9 cellular contexts compared by ENCODE assay signal in the genomic region with DNA sequence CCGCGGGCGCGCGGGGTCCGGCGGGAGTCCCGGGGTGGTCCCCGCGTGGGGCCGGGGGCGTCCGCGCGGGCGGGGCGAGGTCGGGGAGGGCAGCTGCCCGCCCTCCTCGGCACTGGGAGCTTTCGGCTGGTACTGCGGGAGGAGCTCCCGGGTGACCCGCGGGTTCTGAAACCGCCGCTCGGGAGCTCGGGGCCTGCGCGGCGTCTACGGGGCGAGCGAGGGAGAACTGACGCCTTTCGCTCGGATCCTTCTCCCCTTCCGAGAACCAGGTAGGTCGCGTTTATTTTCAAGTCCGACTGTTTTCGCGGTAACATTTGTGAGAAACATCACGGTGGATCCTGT. TPM values are rescaled to one million over a fixed set of nuclear protein-coding genes. Genes with fewer than 3 reads are reported as not detected.
A peak's percentile ranks its signal among the peaks of the same experiment; 100 is the strongest.
DNase-seq lines count a peak whose midpoint lies in the region; ATAC-seq and TF ChIP-seq lines count a peak whose summit lies in the region.
"Not testable (repeated sequence)": the region's sequence is repeated elsewhere in the genome, so short reads cannot be mapped to it uniquely, and the experiment has no call there.
"Had no signal": no experiment of that assay in that cellular context is flagged by ENCODE, and none has a peak within 500 bp of the region (broad histone marks: within the 10 kb centered on the region; RNA-seq: fewer than 3 reads in every experiment).

No MANE protein-coding gene starts in this region.

- not testable (repeated sequence) for H3K27me3 Mint-ChIP-seq in activated B cell treated with CpG ODN at 0.5 μM for 24 hours

- not testable (repeated sequence) for H3K4me1 ChIP-seq in lower lobe of right lung
- peaks cover 10% of the 10 kb centered on the region for H3K4me1 ChIP-seq in vagina

- H3K27ac ChIP-seq in HL-60 (replicated peaks); brain microvascular endothelial cell; lower lobe of right lung; vagina: not testable (repeated sequence)

- H3K9me3 Mint-ChIP-seq in activated B cell treated with CpG ODN at 0.5 μM for 24 hours, result not testable (repeated sequence)

- DNase-seq in HL-60 (ENCODE audit: low read depth in 1 of 2, low spot score in 1 of 2); activated B cell treated with CpG ODN at 0.5 μM for 24 hours; brain microvascular endothelial cell; fibroblast of villous mesenchyme (ENCODE audit: low read depth); lower lobe of right lung; retinal pigment epithelial cell (ENCODE audit: low read depth); vagina (ENCODE audit: extremely low spot score in 2 of 2): not testable (repeated sequence)

- peak; percentile 38 for ATAC-seq in GM18511 (IDR thresholded peaks at IDR 0.05; ENCODE audit: unreplicated experiment)
- ATAC-seq in activated B cell treated with CpG ODN at 0.5 μM for 24 hours (ENCODE audit: low read depth), result peak; percentile 42
- not testable (repeated sequence) for ATAC-seq in lower lobe of right lung

- not testable (repeated sequence) for H3K36me3 ChIP-seq in brain microvascular endothelial cell (replicated peaks); lower lobe of right lung; vagina

- H3K4me3 ChIP-seq in HL-60 (replicated peaks; ENCODE audit: insufficient read depth, low read length) (peak overlapping the region; percentile 33), brain microvascular endothelial cell (ENCODE audit: low read depth, low read length) (peak overlapping the region; percentile 40), fibroblast of villous mesenchyme (ENCODE audit: low read depth, low read length) (peak overlapping the region; percentile 50), lower lobe of right lung (peak overlapping the region; percentile 53), retinal pigment epithelial cell (ENCODE audit: low read length) (peak overlapping the region; percentile 46), vagina (peak overlapping the region; percentile 47 to 55)

- POLR2A ChIA-PET in activated B cell treated with CpG ODN at 0.5 μM for 24 hours (lab: Charles Lee), result interaction anchor here (0.5 to 2.1 kb wide), 7 partner anchors 30 to 626 kb away, joined by 3 to 9 read pairs (median 5); a partner anchor contains a TSS

- in situ Hi-C loops in brain microvascular endothelial cell (cut with HindIII; ENCODE audit: low pct_ligation_motif_present, low sequenced_read_pairs), result not testable (repeated sequence)

- not testable (repeated sequence) for TF ChIP-seq POLR2A in vagina (IDR thresholded peaks at IDR 0.05)

- peaks cover 11% of the 10 kb centered on the region for H3K4me1 Mint-ChIP-seq in activated B cell treated with CpG ODN at 0.5 μM for 24 hours

- H3K9me3 ChIP-seq in lower lobe of right lung, vagina: not testable (repeated sequence)

- H3K4me3 Mint-ChIP-seq in activated B cell treated with CpG ODN at 0.5 μM for 24 hours, result peak overlapping the region; percentile 72

- intact Hi-C loops in activated B cell treated with CpG ODN at 0.5 μM for 24 hours (cut with micrococcal nuclease), result loop anchor here (1.0 to 10.0 kb wide), 4 partner anchors 243 to 1293 kb away; a partner anchor contains a TSS
- intact Hi-C loops in lower lobe of right lung (cut with DNase I); vagina (cut with DNase I): not testable (repeated sequence)

- not testable (repeated sequence) for TF ChIP-seq CTCF in HL-60 (IDR thresholded peaks at IDR 0.05; ENCODE audit: insufficient read depth, low read length); activated B cell treated with CpG ODN at 0.5 μM for 24 hours (IDR thresholded peaks at IDR 0.05); brain microvascular endothelial cell (IDR thresholded peaks at IDR 0.05; ENCODE audit: low read depth, low read length, missing control alignments); fibroblast of villous mesenchyme (IDR thresholded peaks at IDR 0.05; ENCODE audit: insufficient read depth, low read depth, low read length); lower lobe of right lung (IDR thresholded peaks at IDR 0.05); retinal pigment epithelial cell (conservative IDR thresholded peaks at IDR 0.05; ENCODE audit: low read depth, low read length); vagina (IDR thresholded peaks at IDR 0.05)

- H3K27ac Mint-ChIP-seq in activated B cell treated with CpG ODN at 0.5 μM for 24 hours, result not testable (repeated sequence)

- not testable (repeated sequence) for H3K36me3 Mint-ChIP-seq in activated B cell treated with CpG ODN at 0.5 μM for 24 hours (ENCODE audit: low read depth)

- CTCF ChIA-PET in activated B cell treated with CpG ODN at 0.5 μM for 24 hours (lab: Charles Lee), result not testable (repeated sequence)

- not testable (repeated sequence) for H3K27me3 ChIP-seq in HL-60 (ENCODE audit: insufficient read depth, poor library complexity, severe bottlenecking); brain microvascular endothelial cell (replicated peaks); lower lobe of right lung (ENCODE audit: low read depth); vagina

RNA-seq across cellular contexts. Expression of a gene that starts 30.2 kb away (rescaled TPM):
- total RNA-seq in activated B cell treated with CpG ODN at 0.5 μM for 24 hours, result 7.2 and 11.4 TPM in 2 replicates
- total RNA-seq in fibroblast of villous mesenchyme, result 8.7 and 16.4 TPM in 2 replicates
- total RNA-seq in lower lobe of right lung, result 9.7 TPM
- total RNA-seq in vagina, result 6.6 TPM

RNA-seq across cellular contexts. Expression of a gene that starts 47.4 kb away (rescaled TPM):
- total RNA-seq in activated B cell treated with CpG ODN at 0.5 μM for 24 hours, result not detected in 2 replicates
- under 0.01 TPM in 1 of 2 replicates, not detected in the other for total RNA-seq in fibroblast of villous mesenchyme
- 132 TPM for total RNA-seq in lower lobe of right lung
- total RNA-seq in vagina, result not detected
- total RNA-seq: left ventricle myocardium superior had no signal

Comparison
In these comparisons a context has a peak if more than half of its experiments do, and no peak if none do; other contexts are left out.
1. RNA of a gene that starts 47.4 kb away (total RNA-seq): 132 TPM in lower lobe of right lung (single experiment); not detected in activated B cell treated with CpG ODN at 0.5 μM for 24 hours, under 0.01 TPM in fibroblast of villous mesenchyme and not detected in vagina (single experiment); every median in the first group is over 100 times any median in the second.
2. Peak in every context shown above with its lines, with median percentiles within 50 percentile points of each other: H3K4me3 ChIP-seq.